ENCODE assay signal across 1 cellular context in genomic region chr10:129501652-129502436, GRCh38.
TF ChIP-seq lines count a peak whose summit lies in the region.

No MANE protein-coding gene starts in this region.

TF ChIP-seq in HepG2, 621 proteins besides CTCF, POLR2A, EP300 and RAD21 (continued from another document):
- TF ChIP-seq ZNF790 (CRISPR knock-in tag; IDR thresholded peaks at IDR 0.05; ENCODE audit: borderline replicate concordance) (no peak), ZNF615 (CRISPR knock-in tag; IDR thresholded peaks at IDR 0.05; ENCODE audit: borderline replicate concordance) (no peak), TRIM24 (CRISPR knock-in tag; IDR thresholded peaks at IDR 0.05) (no peak), RBM22 (optimal IDR thresholded peaks at IDR 0.05; ENCODE audit: low read length) (no peak), ZSCAN20 (CRISPR knock-in tag; IDR thresholded peaks at IDR 0.05; ENCODE audit: borderline replicate concordance) (no peak), TCF7 (IDR thresholded peaks at IDR 0.05; ENCODE audit: low read depth) (0 out of 2 replicates have a peak, but pooled peaks have one; percentile 34), RBM39 (IDR thresholded peaks at IDR 0.05; ENCODE audit: low read depth, low read length, poor library complexity, severe bottlenecking) (no peak)
TF ChIP-seq in HepG2: peak in this region for 4.
